8 cellular contexts compared by ENCODE assay signal in genomic region chr1:63574203-63574796, GRCh38. TPM values are rescaled to one million over a fixed set of nuclear protein-coding genes. Genes with fewer than 3 reads are reported as not detected.
DNase-seq lines count a peak whose midpoint lies in the region; ATAC-seq and TF ChIP-seq lines count a peak whose summit lies in the region.
"Not testable (repeated sequence)": the region's sequence is repeated elsewhere in the genome, so short reads cannot be mapped to it uniquely, and the experiment has no call there.

No MANE protein-coding gene starts in this region.

- WGBS in HUES64: 4% methylated on average over 2 of the region's 2 CpGs
- WGBS in ectodermal cell, 2 experiments: 2 to 4% methylated on average over 2 of the region's 2 CpGs
- no CpG with 5 or more reads among the region's 2 CpGs for WGBS in mesendoderm (ENCODE audit: extremely low coverage, insufficient coverage, low lambda C conversion rate)

- H3K56ac ChIP-seq in mesendoderm (ENCODE audit: low read length): peak overlapping the region; percentile 83

- H3K4me3 Mint-ChIP-seq in WTC11: not testable (repeated sequence)

- not testable (repeated sequence) for H3K4me3 ChIP-seq in HEK293 (ENCODE audit: low read depth, low read length); ectodermal cell (ENCODE audit: insufficient read depth, low read depth, low read length); fibroblast of pulmonary artery (replicated peaks; ENCODE audit: low read depth, low read length); mesendoderm (ENCODE audit: low read length)
- H3K4me3 ChIP-seq in HUES64 (ENCODE audit: low read length) (peak overlapping the region; percentile 47), iPS-15b (ENCODE audit: low read depth, low read length) (peak overlapping the region; percentile 30)

- ATAC-seq in WTC11: peak; percentile 29; the same call in 1 of the 2 replicates

- not testable (repeated sequence) for H3K27ac ChIP-seq in HEK293 (ENCODE audit: extremely low read depth, low read depth, low read length)
- peak overlapping the region; percentile 92 for H3K27ac ChIP-seq in HUES64 (ENCODE audit: low read depth, low read length)
- peak overlapping the region; percentile 8 for H3K27ac ChIP-seq in ectodermal cell (ENCODE audit: insufficient read depth, low read depth, low read length, poor library complexity, severe bottlenecking)
- peak overlapping the region; percentile 90 for H3K27ac ChIP-seq in mesendoderm (ENCODE audit: low read depth, low read length)

- TF ChIP-seq CTCF in HEK293 (tag by site-specific recombination; IDR thresholded peaks at IDR 0.05); WTC11 (IDR thresholded peaks at IDR 0.05); fibroblast of pulmonary artery (IDR thresholded peaks at IDR 0.05; ENCODE audit: low read length, missing control alignments): not testable (repeated sequence)

- H2BK120ac ChIP-seq in mesendoderm (ENCODE audit: low read depth, low read length): peak overlapping the region; percentile 99

- not testable (repeated sequence) for H3K23ac ChIP-seq in mesendoderm (ENCODE audit: low read length)

- H3K4me1 Mint-ChIP-seq in WTC11: peaks cover 31% of the 10 kb centered on the region

- not testable (repeated sequence) for H4K8ac ChIP-seq in mesendoderm (ENCODE audit: low read depth, low read length)

- H3K79me2 ChIP-seq in mesendoderm (ENCODE audit: control insufficient read depth, insufficient read depth, low read length): not testable (repeated sequence)

- POLR2A ChIA-PET in HEK293 (lab: Yijun Ruan, JAX); WTC11 (lab: Charles Lee): not testable (repeated sequence)

- H3K9ac ChIP-seq in ES-I3 (ENCODE audit: low read depth, low read length) (peak overlapping the region; percentile 20; the same call in 1 of the 2 replicates), HUES64 (ENCODE audit: low read depth, low read length) (peak overlapping the region; percentile 61), mesendoderm (ENCODE audit: low read length) (peak overlapping the region; percentile 4)
- not testable (repeated sequence) for H3K9ac ChIP-seq in iPS-15b (ENCODE audit: low read depth, low read length)

- not testable (repeated sequence) for H3K36me3 Mint-ChIP-seq in WTC11

- H3K36me3 ChIP-seq in ES-I3 (ENCODE audit: insufficient read depth, low read length); HEK293 (ENCODE audit: control insufficient read depth in 2 of 2, insufficient read depth in 1 of 2, low read length in 2 of 2); HUES64 (ENCODE audit: insufficient read depth, low read length); ectodermal cell (ENCODE audit: control insufficient read depth, insufficient read depth, low read length); iPS-15b (ENCODE audit: control insufficient read depth, insufficient read depth, low read length); mesendoderm (ENCODE audit: control insufficient read depth, insufficient read depth, low read length): not testable (repeated sequence)

- H3K9me3 Mint-ChIP-seq in WTC11: not testable (repeated sequence)

- H2AK5ac ChIP-seq in mesendoderm (ENCODE audit: low read length): not testable (repeated sequence)

- H3K79me1 ChIP-seq in mesendoderm (ENCODE audit: low read length): not testable (repeated sequence)

- H3K27ac Mint-ChIP-seq in WTC11: not testable (repeated sequence)

- not testable (repeated sequence) for H3K9me3 ChIP-seq in ES-I3 (ENCODE audit: control insufficient read depth, insufficient read depth, low read length); HEK293 (ENCODE audit: control insufficient read depth, insufficient read depth, low read depth, low read length); HUES64 (ENCODE audit: insufficient read depth, low read depth, low read length); ectodermal cell (ENCODE audit: control insufficient read depth, low read length); iPS-15b (ENCODE audit: control insufficient read depth, insufficient read depth, low read length)

- H3K4ac ChIP-seq in mesendoderm (ENCODE audit: low read depth, low read length): peak overlapping the region; percentile 94

- H2BK15ac ChIP-seq in mesendoderm (replicated peaks; ENCODE audit: low read depth): not testable (repeated sequence)

- DNase-seq in WTC11 (ENCODE audit: low spot score): not testable (repeated sequence)
- DNase-seq in fibroblast of pulmonary artery (ENCODE audit: low read depth) (peak; percentile 10), mesendoderm (peak; percentile 63)

- not testable (repeated sequence) for H3K4me2 ChIP-seq in mesendoderm (ENCODE audit: low read length)

- not testable (repeated sequence) for H3K27me3 ChIP-seq in HUES64 (ENCODE audit: insufficient read depth, low read length); ectodermal cell (ENCODE audit: control insufficient read depth, insufficient read depth, low read length, poor library complexity, severe bottlenecking); iPS-15b (ENCODE audit: control insufficient read depth, insufficient read depth, low read length); mesendoderm (ENCODE audit: insufficient read depth, low read length, poor library complexity)

- H4K5ac ChIP-seq in mesendoderm (ENCODE audit: low read length): not testable (repeated sequence)

- peaks cover 35% of the 10 kb centered on the region for H3K4me1 ChIP-seq in ES-I3 (ENCODE audit: insufficient read depth, low read length)
- not testable (repeated sequence) for H3K4me1 ChIP-seq in HEK293 (ENCODE audit: control insufficient read depth, insufficient read depth, low read length); ectodermal cell (ENCODE audit: control insufficient read depth, insufficient read depth, low read length)
- H3K4me1 ChIP-seq in HUES64 (ENCODE audit: insufficient read depth, low read length): peaks cover 50% of the 10 kb centered on the region
- peaks cover 22% of the 10 kb centered on the region for H3K4me1 ChIP-seq in iPS-15b (ENCODE audit: control insufficient read depth, insufficient read depth, low read length)
- H3K4me1 ChIP-seq in mesendoderm (ENCODE audit: control insufficient read depth, low read depth, low read length): peaks cover 11% of the 10 kb centered on the region

- H3K27me3 Mint-ChIP-seq in WTC11 (ENCODE audit: low read depth): not testable (repeated sequence)

- peak overlapping the region; percentile 97 for H3K18ac ChIP-seq in mesendoderm (ENCODE audit: low read length)

- peak overlapping the region; percentile 90 for H2BK5ac ChIP-seq in mesendoderm (ENCODE audit: low read length)

- CTCF ChIA-PET in HEK293 (lab: Yijun Ruan, JAX): interaction anchor here (0.6 to 3.2 kb wide), 4 partner anchors 9 to 669 kb away, joined by 3 to 16 read pairs (median 3); no protein-coding TSS in a partner anchor
- CTCF ChIA-PET in WTC11 (lab: Charles Lee): interaction anchor here (0.6 to 2.9 kb wide), 10 partner anchors 9 to 230 kb away, joined by 3 to 21 read pairs (median 4); partner anchors contain the start of genes EFCAB7 and PGM1

TF ChIP-seq in HEK293, 187 proteins besides CTCF, POLR2A, EP300 and RAD21:
- peak; percentile 33; the same call in 1 of the 2 replicates for TF ChIP-seq EGR2 (tag by site-specific recombination; IDR thresholded peaks at IDR 0.05; ENCODE audit: low read depth)
- TF ChIP-seq ZFHX2 (tag by site-specific recombination; conservative IDR thresholded peaks at IDR 0.05): peak; percentile 64
TF ChIP-seq in HEK293: peak in this region for 2; not testable (repeated sequence) for 185.

TF ChIP-seq in WTC11, 78 proteins besides CTCF, POLR2A, EP300 and RAD21 (continues in another document):
- peak; percentile 9; the same call in 1 of the 2 replicates for TF ChIP-seq ETV6 (CRISPR knock-in tag; IDR thresholded peaks at IDR 0.05)
- TF ChIP-seq, protein P1, sequence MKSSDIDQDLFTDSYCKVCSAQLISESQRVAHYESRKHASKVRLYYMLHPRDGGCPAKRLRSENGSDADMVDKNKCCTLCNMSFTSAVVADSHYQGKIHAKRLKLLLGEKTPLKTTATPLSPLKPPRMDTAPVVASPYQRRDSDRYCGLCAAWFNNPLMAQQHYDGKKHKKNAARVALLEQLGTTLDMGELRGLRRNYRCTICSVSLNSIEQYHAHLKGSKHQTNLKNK (CRISPR knock-in tag; IDR thresholded peaks at IDR 0.05): peak; percentile 32; the same call in 1 of the 2 replicates

RNA-seq across cellular contexts. Expression of gene PGM1, which starts 18.9 kb away (rescaled TPM):
- polyA plus RNA-seq in HUES64 (2013, experiment 1 of 2): 55.0 TPM
- 73.5 TPM for polyA plus RNA-seq in HUES64 (2013, experiment 2 of 2)
- total RNA-seq in WTC11 (2021): 111 to 146 TPM (median 143 TPM) in 3 replicates
- polyA plus RNA-seq in ectodermal cell (2013, experiment 1 of 4): 18.1 TPM
- 15.6 TPM for polyA plus RNA-seq in ectodermal cell (2013, experiment 2 of 4)
- polyA plus RNA-seq in ectodermal cell (2013, experiment 3 of 4): 15.3 TPM
- 15.1 TPM for polyA plus RNA-seq in ectodermal cell (2013, experiment 4 of 4)
- polyA plus RNA-seq in mesendoderm (2013, experiment 1 of 2): 46.0 TPM
- 47.9 TPM for polyA plus RNA-seq in mesendoderm (2013, experiment 2 of 2)

RNA-seq across cellular contexts. Expression of gene EFCAB7, which starts 51.0 kb away (rescaled TPM):
- polyA plus RNA-seq in HUES64 (2013, experiment 1 of 2): 3.6 TPM
- 4.9 TPM for polyA plus RNA-seq in HUES64 (2013, experiment 2 of 2)
- total RNA-seq in WTC11 (2021): 2.3 to 4.3 TPM (median 2.8 TPM) in 3 replicates
- polyA plus RNA-seq in ectodermal cell (2013, experiment 1 of 4): 13.9 TPM
- polyA plus RNA-seq in ectodermal cell (2013, experiment 2 of 4): 12.8 TPM
- polyA plus RNA-seq in ectodermal cell (2013, experiment 3 of 4): 12.3 TPM
- polyA plus RNA-seq in ectodermal cell (2013, experiment 4 of 4): 15.2 TPM
- 3.6 TPM for polyA plus RNA-seq in mesendoderm (2013, experiment 1 of 2)
- 3.3 TPM for polyA plus RNA-seq in mesendoderm (2013, experiment 2 of 2)

RNA-seq across cellular contexts. Expression of gene ITGB3BP, which starts 51.3 kb away (rescaled TPM):
- 58.2 TPM for polyA plus RNA-seq in HUES64 (2013, experiment 1 of 2)
- polyA plus RNA-seq in HUES64 (2013, experiment 2 of 2): 65.6 TPM
- total RNA-seq in WTC11 (2021): 47.2 to 51.7 TPM (median 50.2 TPM) in 3 replicates
- polyA plus RNA-seq in ectodermal cell (2013, experiment 1 of 4): 86.6 TPM
- 92.1 TPM for polyA plus RNA-seq in ectodermal cell (2013, experiment 2 of 4)
- 97.9 TPM for polyA plus RNA-seq in ectodermal cell (2013, experiment 3 of 4)
- polyA plus RNA-seq in ectodermal cell (2013, experiment 4 of 4): 98.3 TPM
- polyA plus RNA-seq in mesendoderm (2013, experiment 1 of 2): 56.6 TPM
- 57.4 TPM for polyA plus RNA-seq in mesendoderm (2013, experiment 2 of 2)
